Comparison of ENCODE assay signal across 16 cellular contexts in the genomic region with DNA sequence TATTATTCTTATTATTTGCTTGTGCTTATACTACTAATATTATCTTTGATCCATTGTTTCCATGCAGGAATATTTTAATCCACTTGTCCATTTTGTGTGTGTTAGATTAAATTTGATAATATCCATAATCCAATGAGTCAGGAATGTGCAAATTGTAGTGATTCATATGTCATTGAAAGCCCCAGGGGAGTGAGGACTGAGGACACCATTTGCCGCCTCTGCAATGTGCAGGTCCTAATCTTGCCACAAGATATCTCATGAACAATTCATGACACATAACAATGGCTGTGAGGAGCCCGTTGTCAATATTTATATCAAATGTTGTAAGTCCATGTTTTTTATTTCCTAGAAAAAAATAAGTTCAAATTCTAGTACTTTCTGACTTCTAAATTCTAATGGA.
"Had no signal": no experiment of that assay in that cellular context is flagged by ENCODE, and none has a peak within 500 bp of the region (broad histone marks: within the 10 kb centered on the region; RNA-seq: fewer than 3 reads in every experiment).

No MANE protein-coding gene starts in this region.

- H3K4me3 ChIP-seq: esophagus muscularis mucosa, psoas muscle, spleen, thoracic aorta had no signal

- H3K27me3 ChIP-seq: esophagus muscularis mucosa, spleen had no signal

- DNase-seq: activated CD4-positive, alpha-beta T cell treated with anti-CD3 and anti-CD28 coated beads, Interleukin-2, amount 50 U/mL, for 48 hours; activated naive CD4-positive, alpha-beta T cell treated with anti-CD3 and anti-CD28 coated beads for 36 hours; foreskin fibroblast; kidney glomerular epithelial cell; left ventricle myocardium superior; mesenchymal stem cell; nephron progenitor cell; psoas muscle; spleen; stimulated activated naive CD8-positive, alpha-beta T cell treated with anti-CD3 and anti-CD28 coated beads, Interleukin-15, amount 100 ng/mL, for 72 hours; T-helper 1 cell; WERI-Rb-1 had no signal

- H3K4me1 Mint-ChIP-seq: stimulated activated naive CD8-positive, alpha-beta T cell treated with anti-CD3 and anti-CD28 coated beads, Interleukin-15, amount 100 ng/mL, for 72 hours had no signal

- ATAC-seq: left ventricle myocardium superior; psoas muscle; sciatic nerve; stimulated activated naive CD8-positive, alpha-beta T cell treated with anti-CD3 and anti-CD28 coated beads, Interleukin-15, amount 100 ng/mL, for 72 hours had no signal

- H3K27ac ChIP-seq: WERI-Rb-1 had no signal

- H3K9me3 Mint-ChIP-seq: activated naive CD4-positive, alpha-beta T cell treated with anti-CD3 and anti-CD28 coated beads for 36 hours; activated T-helper 2 cell treated with anti-CD3 and anti-CD28 coated beads, Interferon-gamma antibody, Interleukin-2, Interleukin-4, amounts not matched to agents 10 μg/mL and 5 μg/mL and 100 μg/mL, durations not matched to agents 14 hours and 24 hours and 36 hours; stimulated activated naive CD8-positive, alpha-beta T cell treated with anti-CD3 and anti-CD28 coated beads, Interleukin-15, amount 100 ng/mL, for 72 hours had no signal

- H3K4me3 Mint-ChIP-seq: activated naive CD4-positive, alpha-beta T cell treated with anti-CD3 and anti-CD28 coated beads for 36 hours; nephron progenitor cell; stimulated activated naive CD8-positive, alpha-beta T cell treated with anti-CD3 and anti-CD28 coated beads, Interleukin-15, amount 100 ng/mL, for 72 hours had no signal

- H3K36me3 ChIP-seq: esophagus muscularis mucosa, spleen, thoracic aorta, WERI-Rb-1 had no signal

- H3K27me3 Mint-ChIP-seq: stimulated activated naive CD8-positive, alpha-beta T cell treated with anti-CD3 and anti-CD28 coated beads, Interleukin-15, amount 100 ng/mL, for 72 hours had no signal

- H3K9me3 ChIP-seq: esophagus muscularis mucosa, psoas muscle, spleen, thoracic aorta had no signal

- H3K27ac Mint-ChIP-seq: activated naive CD4-positive, alpha-beta T cell treated with anti-CD3 and anti-CD28 coated beads for 36 hours; activated T-helper 2 cell treated with anti-CD3 and anti-CD28 coated beads, Interferon-gamma antibody, Interleukin-2, Interleukin-4, amounts not matched to agents 10 μg/mL and 5 μg/mL and 100 μg/mL, durations not matched to agents 14 hours and 24 hours and 36 hours; nephron progenitor cell; stimulated activated naive CD8-positive, alpha-beta T cell treated with anti-CD3 and anti-CD28 coated beads, Interleukin-15, amount 100 ng/mL, for 72 hours had no signal
